In the genomic region with DNA sequence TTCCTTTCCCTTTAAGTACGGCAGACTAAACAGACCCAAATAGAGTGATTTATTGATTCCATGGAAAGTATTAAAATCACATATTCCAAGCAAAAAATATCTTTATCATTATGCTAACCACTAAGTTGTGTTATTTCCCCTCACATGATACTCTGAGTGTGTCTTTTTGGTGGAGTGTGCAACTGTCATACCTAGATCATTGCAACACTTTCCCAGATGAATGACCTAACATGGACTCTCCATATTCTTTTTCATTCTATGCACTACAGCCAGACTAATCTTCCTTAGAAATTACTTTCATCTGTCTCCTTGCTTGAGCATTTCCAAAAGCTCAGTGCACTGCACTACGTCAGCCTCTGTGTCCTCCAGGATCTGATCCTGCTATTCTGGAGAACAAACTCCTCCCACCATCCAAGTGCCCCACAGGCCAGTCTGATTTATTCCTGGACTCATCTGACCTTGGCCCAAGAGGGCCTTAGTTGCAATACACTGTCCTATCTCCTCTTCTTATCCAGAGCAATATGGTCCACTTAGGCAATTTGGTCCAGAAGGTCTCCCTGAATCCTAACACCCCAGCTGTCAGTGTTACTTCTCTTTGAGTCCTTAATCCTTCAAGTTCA, we compare ENCODE assay signal across 1 cellular context.
TF ChIP-seq lines count a peak whose summit lies in the region.

No MANE protein-coding gene starts in this region.

TF ChIP-seq in IMR-90, 13 proteins besides CTCF, POLR2A, EP300 and RAD21:
- TF ChIP-seq RCOR1 (IDR thresholded peaks at IDR 0.05; ENCODE audit: insufficient replicate concordance, low read length) (no peak), CHD1 (IDR thresholded peaks at IDR 0.05; ENCODE audit: low read depth, low read length) (no peak), SMC3 (IDR thresholded peaks at IDR 0.05; ENCODE audit: low read depth, low read length) (no peak), MAZ (IDR thresholded peaks at IDR 0.05; ENCODE audit: borderline replicate concordance, low read depth, low read length) (no peak), CEBPB (IDR thresholded peaks at IDR 0.05; ENCODE audit: low read depth, low read length) (0 out of 2 replicates have a peak, but pooled peaks have one; percentile 20), FOS (IDR thresholded peaks at IDR 0.05; ENCODE audit: low read depth, low read length) (no peak), MAFK (IDR thresholded peaks at IDR 0.05; ENCODE audit: low read depth, low read length) (no peak)
TF ChIP-seq in IMR-90: peak in this region for 1.
